In genomic region chr10:102643346-102644065, GRCh38 we compare ENCODE assay signal across 8 cellular contexts. TPM values are rescaled to one million over a fixed set of nuclear protein-coding genes. Genes with fewer than 3 reads are reported as not detected.
DNase-seq lines count a peak whose midpoint lies in the region; ATAC-seq and TF ChIP-seq lines count a peak whose summit lies in the region.

No MANE protein-coding gene starts in this region.

- H3K79me2 ChIP-seq in MM.1S (ENCODE audit: low read length): peaks cover 49% of the 10 kb centered on the region

- H3K9me3 ChIP-seq in MM.1S (replicated peaks; ENCODE audit: insufficient read depth, low read length): no peaks in the 10 kb centered on the region
- no peaks in the 10 kb centered on the region for H3K9me3 ChIP-seq in gastrocnemius medialis

- no peaks in the 10 kb centered on the region for H3K27me3 ChIP-seq in MM.1S (replicated peaks; ENCODE audit: insufficient read depth, low read length)
- H3K27me3 ChIP-seq in gastrocnemius medialis: no peaks in the 10 kb centered on the region

- 0 out of 2 replicates have a peak overlapping the region, but pooled peaks have one; percentile 52 for H2AFZ ChIP-seq in MM.1S (ENCODE audit: low read length)

- peak; percentile 79 for DNase-seq in DMS 273 (lab: John Stamatoyannopoulos, UW; ENCODE audit: unreplicated experiment)
- DNase-seq in DMS 273 treated with DMSO at 0.1 percent for 48 hours (lab: John Stamatoyannopoulos, UW): no peak
- peak; percentile 56 for DNase-seq in MM.1S
- peak in 4 of 5 experiments; percentile 15 to 70 (median 25) for DNase-seq in T-helper 2 cell
- peak; percentile 78 to 88 for DNase-seq in cardiac fibroblast (ENCODE audit: low read depth in 2 of 2)
- peak; percentile 52 for DNase-seq in iPS-NIHi7 (ENCODE audit: extremely low spot score)
- DNase-seq in gastrocnemius medialis: peak; percentile 74 to 79
- no peak for DNase-seq in COLO829 (ENCODE audit: low spot score)

- H3K27ac ChIP-seq in MM.1S (ENCODE audit: low read length) (peak overlapping the region; percentile 68), gastrocnemius medialis (peak overlapping the region; percentile 99 to 100 (median 100))

- no peak for TF ChIP-seq CTCF in MM.1S (IDR thresholded peaks at IDR 0.05; ENCODE audit: low read length)
- TF ChIP-seq CTCF in cardiac fibroblast (IDR thresholded peaks at IDR 0.05; ENCODE audit: low read depth, low read length): no peak
- TF ChIP-seq CTCF in gastrocnemius medialis (IDR thresholded peaks at IDR 0.05 in 4 of 5, conservative IDR thresholded peaks at IDR 0.05 in 1 of 5): peak in 1 of 5 experiments; percentile 1

- peak; percentile 16 to 23 for ATAC-seq in gastrocnemius medialis

- in situ Hi-C loops in gastrocnemius medialis (cut with MboI; ENCODE audit: low sequenced_read_pairs in 4 of 4): no loop called here

- peaks cover 8% of the 10 kb centered on the region for H4K20me1 ChIP-seq in MM.1S (ENCODE audit: insufficient read depth, low read length)

- peak; percentile 66 to 85 for TF ChIP-seq POLR2A in gastrocnemius medialis (IDR thresholded peaks at IDR 0.05)

- H3K4me2 ChIP-seq in MM.1S (ENCODE audit: low read depth, low read length): peak overlapping the region; percentile 75; the same call in 1 of the 2 replicates

- H3K4me3 ChIP-seq in MM.1S (ENCODE audit: low read length) (peak overlapping the region; percentile 77), cardiac fibroblast (replicated peaks in 1 of 2; ENCODE audit: low read depth in 2 of 2, low read length in 2 of 2) (peak overlapping the region; percentile 93 to 95), gastrocnemius medialis (peak overlapping the region; percentile 62 to 90 (median 80))

- peaks cover 28% of the 10 kb centered on the region for H3F3A ChIP-seq in MM.1S (ENCODE audit: insufficient read depth, low read length)

- H3K9me2 ChIP-seq in MM.1S (replicated peaks; ENCODE audit: insufficient read depth, low read length): no peaks in the 10 kb centered on the region

- intact Hi-C loops in gastrocnemius medialis (cut with DNase I; ENCODE audit: low total_unique reads): loop anchor here (2.0 kb wide), 2 partner anchors 23 to 133 kb away; no protein-coding TSS in a partner anchor

- peak overlapping the region; percentile 79 for H3K9ac ChIP-seq in MM.1S (ENCODE audit: low read length)

- H3K4me1 ChIP-seq in MM.1S (ENCODE audit: low read length) (peaks cover 20% of the 10 kb centered on the region), gastrocnemius medialis (peaks cover 26 to 29% of the 10 kb centered on the region in 2 donors)

- H3K36me3 ChIP-seq in MM.1S (replicated peaks; ENCODE audit: insufficient read depth, low read length) (no peaks in the 10 kb centered on the region), gastrocnemius medialis (no peaks in the 10 kb centered on the region)

RNA-seq across cellular contexts. Expression of gene TRIM8, which starts 0.8 kb away (rescaled TPM):
- 100 to 1,000 TPM; 113 to 222 (median 138) TPM for total RNA-seq in gastrocnemius medialis

Comparison
In these comparisons a context has a peak if more than half of its experiments do, and no peak if none do; other contexts are left out.
1. DNase-seq: peak in DMS 273 (single experiment), MM.1S (single experiment), T-helper 2 cell (4 of 5), cardiac fibroblast (2 of 2), iPS-NIHi7 (single experiment) and gastrocnemius medialis (2 of 2); none in DMS 273 treated with DMSO at 0.1 percent for 48 hours (single experiment) and COLO829 (single experiment).
2. Peak in every context shown above with its lines, with median percentiles within 50 percentile points of each other: H3K4me3 ChIP-seq.